2 cellular contexts compared by ENCODE assay signal in the genomic region with DNA sequence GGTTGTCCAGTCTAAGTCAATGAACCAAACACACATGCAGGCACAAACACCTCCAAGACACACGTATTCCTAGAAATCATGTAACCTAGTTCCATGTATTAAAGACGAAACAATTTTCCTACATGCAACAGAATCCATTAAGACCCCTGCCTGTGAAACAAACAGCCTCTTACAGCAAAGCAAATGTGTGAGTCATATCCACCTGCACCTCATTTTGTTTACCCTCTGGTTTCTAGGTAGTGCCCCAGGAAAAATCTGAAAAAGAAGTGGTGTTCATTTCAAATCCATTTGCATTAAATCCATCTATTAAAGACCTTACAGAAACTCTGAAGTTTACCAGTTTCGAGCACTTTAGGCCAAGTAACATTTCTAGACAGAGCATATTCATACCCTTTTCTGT.
TF ChIP-seq lines count a peak whose summit lies in the region.

No MANE protein-coding gene starts in this region.

TF ChIP-seq in HepG2, 621 proteins besides CTCF, POLR2A, EP300 and RAD21 (continues in another document):
- TF ChIP-seq ZBTB39 (CRISPR knock-in tag; IDR thresholded peaks at IDR 0.05) (no peak), BCL6 (CRISPR knock-in tag; IDR thresholded peaks at IDR 0.05) (0 out of 2 replicates have a peak, but pooled peaks have one; percentile 18), TARDBP (CRISPR knock-in tag; IDR thresholded peaks at IDR 0.05) (no peak), SMYD3 (CRISPR knock-in tag; IDR thresholded peaks at IDR 0.05) (no peak), ZC3H4 (CRISPR knock-in tag; IDR thresholded peaks at IDR 0.05; ENCODE audit: borderline replicate concordance) (no peak), CC2D1A (CRISPR knock-in tag; IDR thresholded peaks at IDR 0.05) (no peak), ZBTB2 (CRISPR knock-in tag; IDR thresholded peaks at IDR 0.05; ENCODE audit: low read depth) (no peak), TBX2 (CRISPR knock-in tag; IDR thresholded peaks at IDR 0.05; ENCODE audit: borderline replicate concordance) (no peak), KAT2B (IDR thresholded peaks at IDR 0.05; ENCODE audit: borderline replicate concordance, low read depth, low read length) (no peak), FOXC1 (CRISPR knock-in tag; IDR thresholded peaks at IDR 0.05; ENCODE audit: borderline replicate concordance) (no peak), FOSL2 (CRISPR knock-in tag; IDR thresholded peaks at IDR 0.05) (0 out of 2 replicates have a peak, but pooled peaks have one; percentile 20), ZNF770 (CRISPR knock-in tag; IDR thresholded peaks at IDR 0.05) (no peak), ZNF33A (CRISPR knock-in tag; IDR thresholded peaks at IDR 0.05; ENCODE audit: borderline replicate concordance) (no peak)
- TF ChIP-seq, protein P1, sequence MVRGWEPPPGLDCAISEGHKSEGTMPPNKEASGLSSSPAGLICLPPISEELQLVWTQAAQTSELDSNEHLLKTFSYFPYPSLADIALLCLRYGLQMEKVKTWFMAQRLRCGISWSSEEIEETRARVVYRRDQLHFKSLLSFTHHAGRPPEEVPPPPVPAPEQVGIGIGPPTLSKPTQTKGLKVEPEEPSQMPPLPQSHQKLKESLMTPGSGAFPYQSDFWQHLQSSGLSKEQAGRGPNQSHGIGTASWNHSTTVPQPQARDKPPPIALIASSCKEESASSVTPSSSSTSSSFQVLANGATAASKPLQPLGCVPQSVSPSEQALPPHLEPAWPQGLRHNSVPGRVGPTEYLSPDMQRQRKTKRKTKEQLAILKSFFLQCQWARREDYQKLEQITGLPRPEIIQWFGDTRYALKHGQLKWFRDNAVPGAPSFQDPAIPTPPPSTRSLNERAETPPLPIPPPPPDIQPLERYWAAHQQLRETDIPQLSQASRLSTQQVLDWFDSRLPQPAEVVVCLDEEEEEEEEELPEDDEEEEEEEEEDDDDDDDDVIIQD (CRISPR knock-in tag; IDR thresholded peaks at IDR 0.05; ENCODE audit: low read depth), result no peak
- TF ChIP-seq, protein P2, sequence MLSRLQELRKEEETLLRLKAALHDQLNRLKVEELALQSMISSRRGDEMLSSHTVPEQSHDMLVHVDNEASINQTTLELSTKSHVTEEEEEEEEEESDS (CRISPR knock-in tag; IDR thresholded peaks at IDR 0.05; ENCODE audit: borderline replicate concordance), result no peak

TF ChIP-seq in endothelial cell of umbilical vein, 7 proteins besides CTCF, POLR2A, EP300 and RAD21 (continued from another document):
- no peak for TF ChIP-seq JUN (IDR thresholded peaks at IDR 0.05; ENCODE audit: borderline replicate concordance, insufficient read depth, insufficient read length, low read depth)
- no peak for TF ChIP-seq EZH2 (IDR thresholded peaks at IDR 0.05; ENCODE audit: borderline replicate concordance, low read depth, low read length, severe bottlenecking)
- TF ChIP-seq GATA2 (IDR thresholded peaks at IDR 0.05; ENCODE audit: insufficient read depth, insufficient read length, low read depth, low read length), result no peak
- no peak for TF ChIP-seq MAX (IDR thresholded peaks at IDR 0.05; ENCODE audit: insufficient read depth, insufficient read length)
- TF ChIP-seq MYC (IDR thresholded peaks at IDR 0.05; ENCODE audit: low read depth, low read length), result no peak
